1 cellular context compared by ENCODE assay signal in the genomic region with DNA sequence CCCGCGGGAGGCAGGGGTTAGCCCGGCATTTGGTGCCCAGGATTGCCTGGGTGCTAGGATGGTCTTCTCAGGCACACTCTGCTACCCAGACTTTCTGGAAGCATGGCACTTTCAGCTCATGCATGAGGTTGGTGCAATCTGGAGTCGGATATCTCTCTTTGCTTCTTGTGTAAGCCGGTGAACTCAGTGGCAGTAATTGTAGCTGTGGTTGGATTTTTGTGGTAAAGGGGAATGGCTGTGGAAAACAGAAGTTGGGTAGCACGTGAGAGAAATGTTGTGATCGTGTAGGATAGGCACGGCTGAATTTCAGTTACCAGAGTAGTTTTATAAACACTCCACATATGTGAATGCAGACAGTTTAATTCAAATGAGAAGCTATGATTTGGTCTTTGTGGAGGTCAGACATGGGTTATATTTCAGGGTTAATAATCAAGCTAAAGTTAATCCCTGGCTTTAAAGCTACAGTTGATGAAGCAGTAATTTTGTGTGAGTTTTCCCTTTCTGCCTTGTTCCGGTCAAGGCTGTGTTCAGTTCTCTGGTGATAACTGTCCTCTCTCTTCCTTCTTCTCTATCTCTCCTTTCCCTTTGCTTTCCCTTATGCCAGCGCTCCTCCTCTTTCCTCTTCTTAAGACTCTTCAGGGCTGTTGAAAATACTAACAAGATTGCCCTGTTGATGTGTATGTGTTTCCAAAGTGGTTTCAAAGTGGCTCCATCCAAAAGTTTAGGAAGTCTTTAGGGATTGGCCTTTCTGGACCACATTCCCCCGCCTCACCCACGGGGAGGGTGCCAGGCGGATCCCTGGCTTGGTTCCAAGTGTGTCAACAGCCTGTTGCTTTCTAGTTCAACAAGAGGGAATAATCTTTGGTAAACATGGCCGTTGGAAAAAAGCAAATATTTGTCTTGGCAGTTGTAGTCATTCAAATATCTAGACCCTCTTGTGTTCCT.
TF ChIP-seq lines count a peak whose summit lies in the region.

No MANE protein-coding gene starts in this region.

TF ChIP-seq in GM23338, 12 proteins besides CTCF, POLR2A, EP300 and RAD21 (continued from another document):
- TF ChIP-seq, protein P1, sequence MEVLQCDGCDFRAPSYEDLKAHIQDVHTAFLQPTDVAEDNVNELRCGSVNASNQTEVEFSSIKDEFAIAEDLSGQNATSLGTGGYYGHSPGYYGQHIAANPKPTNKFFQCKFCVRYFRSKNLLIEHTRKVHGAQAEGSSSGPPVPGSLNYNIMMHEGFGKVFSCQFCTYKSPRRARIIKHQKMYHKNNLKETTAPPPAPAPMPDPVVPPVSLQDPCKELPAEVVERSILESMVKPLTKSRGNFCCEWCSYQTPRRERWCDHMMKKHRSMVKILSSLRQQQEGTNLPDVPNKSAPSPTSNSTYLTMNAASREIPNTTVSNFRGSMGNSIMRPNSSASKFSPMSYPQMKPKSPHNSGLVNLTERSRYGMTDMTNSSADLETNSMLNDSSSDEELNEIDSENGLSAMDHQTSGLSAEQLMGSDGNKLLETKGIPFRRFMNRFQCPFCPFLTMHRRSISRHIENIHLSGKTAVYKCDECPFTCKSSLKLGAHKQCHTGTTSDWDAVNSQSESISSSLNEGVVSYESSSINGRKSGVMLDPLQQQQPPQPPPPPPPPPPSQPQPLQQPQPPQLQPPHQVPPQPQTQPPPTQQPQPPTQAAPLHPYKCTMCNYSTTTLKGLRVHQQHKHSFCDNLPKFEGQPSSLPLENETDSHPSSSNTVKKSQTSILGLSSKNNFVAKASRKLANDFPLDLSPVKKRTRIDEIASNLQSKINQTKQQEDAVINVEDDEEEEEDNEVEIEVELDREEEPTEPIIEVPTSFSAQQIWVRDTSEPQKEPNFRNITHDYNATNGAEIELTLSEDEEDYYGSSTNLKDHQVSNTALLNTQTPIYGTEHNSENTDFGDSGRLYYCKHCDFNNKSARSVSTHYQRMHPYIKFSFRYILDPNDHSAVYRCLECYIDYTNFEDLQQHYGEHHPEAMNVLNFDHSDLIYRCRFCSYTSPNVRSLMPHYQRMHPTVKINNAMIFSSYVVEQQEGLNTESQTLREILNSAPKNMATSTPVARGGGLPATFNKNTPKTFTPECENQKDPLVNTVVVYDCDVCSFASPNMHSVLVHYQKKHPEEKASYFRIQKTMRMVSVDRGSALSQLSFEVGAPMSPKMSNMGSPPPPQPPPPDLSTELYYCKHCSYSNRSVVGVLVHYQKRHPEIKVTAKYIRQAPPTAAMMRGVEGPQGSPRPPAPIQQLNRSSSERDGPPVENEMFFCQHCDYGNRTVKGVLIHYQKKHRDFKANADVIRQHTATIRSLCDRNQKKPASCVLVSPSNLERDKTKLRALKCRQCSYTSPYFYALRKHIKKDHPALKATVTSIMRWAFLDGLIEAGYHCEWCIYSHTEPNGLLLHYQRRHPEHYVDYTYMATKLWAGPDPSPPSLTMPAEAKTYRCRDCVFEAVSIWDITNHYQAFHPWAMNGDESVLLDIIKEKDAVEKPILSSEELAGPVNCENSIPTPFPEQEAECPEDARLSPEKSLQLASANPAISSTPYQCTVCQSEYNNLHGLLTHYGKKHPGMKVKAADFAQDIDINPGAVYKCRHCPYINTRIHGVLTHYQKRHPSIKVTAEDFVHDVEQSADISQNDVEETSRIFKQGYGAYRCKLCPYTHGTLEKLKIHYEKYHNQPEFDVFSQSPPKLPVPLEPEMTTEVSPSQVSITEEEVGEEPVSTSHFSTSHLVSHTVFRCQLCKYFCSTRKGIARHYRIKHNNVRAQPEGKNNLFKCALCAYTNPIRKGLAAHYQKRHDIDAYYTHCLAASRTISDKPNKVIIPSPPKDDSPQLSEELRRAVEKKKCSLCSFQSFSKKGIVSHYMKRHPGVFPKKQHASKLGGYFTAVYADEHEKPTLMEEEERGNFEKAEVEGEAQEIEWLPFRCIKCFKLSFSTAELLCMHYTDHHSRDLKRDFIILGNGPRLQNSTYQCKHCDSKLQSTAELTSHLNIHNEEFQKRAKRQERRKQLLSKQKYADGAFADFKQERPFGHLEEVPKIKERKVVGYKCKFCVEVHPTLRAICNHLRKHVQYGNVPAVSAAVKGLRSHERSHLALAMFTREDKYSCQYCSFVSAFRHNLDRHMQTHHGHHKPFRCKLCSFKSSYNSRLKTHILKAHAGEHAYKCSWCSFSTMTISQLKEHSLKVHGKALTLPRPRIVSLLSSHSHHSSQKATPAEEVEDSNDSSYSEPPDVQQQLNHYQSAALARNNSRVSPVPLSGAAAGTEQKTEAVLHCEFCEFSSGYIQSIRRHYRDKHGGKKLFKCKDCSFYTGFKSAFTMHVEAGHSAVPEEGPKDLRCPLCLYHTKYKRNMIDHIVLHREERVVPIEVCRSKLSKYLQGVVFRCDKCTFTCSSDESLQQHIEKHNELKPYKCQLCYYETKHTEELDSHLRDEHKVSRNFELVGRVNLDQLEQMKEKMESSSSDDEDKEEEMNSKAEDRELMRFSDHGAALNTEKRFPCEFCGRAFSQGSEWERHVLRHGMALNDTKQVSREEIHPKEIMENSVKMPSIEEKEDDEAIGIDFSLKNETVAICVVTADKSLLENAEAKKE (CRISPR knock-in tag; IDR thresholded peaks at IDR 0.05) = no peak
